19 cellular contexts compared by ENCODE assay signal in the genomic region with DNA sequence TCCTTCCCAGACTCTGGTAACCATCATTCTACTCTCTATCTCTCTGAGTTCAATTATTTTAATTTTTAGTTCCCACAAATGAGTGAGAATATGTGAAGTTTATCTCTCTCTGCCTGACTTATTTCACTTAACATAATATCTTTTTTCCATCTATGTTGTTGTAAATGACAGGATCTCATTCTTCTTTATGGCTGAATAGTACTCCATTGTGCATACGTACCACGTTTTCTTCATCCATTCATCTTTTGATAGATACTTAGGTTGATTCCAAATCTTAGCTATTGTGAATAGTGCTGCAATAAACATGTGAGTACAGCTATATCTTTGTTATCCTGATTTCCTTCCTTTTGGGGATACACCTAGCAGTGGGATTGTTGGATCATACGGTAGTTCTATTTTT. TPM values are rescaled to one million over a fixed set of nuclear protein-coding genes. Genes with fewer than 3 reads are reported as not detected.
DNase-seq lines count a peak whose midpoint lies in the region; ATAC-seq, FAIRE-seq and TF ChIP-seq lines count a peak whose summit lies in the region.
"Had no signal": no experiment of that assay in that cellular context is flagged by ENCODE, and none has a peak within 500 bp of the region (broad histone marks: within the 10 kb centered on the region; RNA-seq: fewer than 3 reads in every experiment).

No MANE protein-coding gene starts in this region.

- POLR2A ChIA-PET in activated CD4-positive, alpha-beta T cell treated with anti-CD3 and anti-CD28 coated beads for 36 hours (lab: Charles Lee), result no interaction called here

- no peaks in the 10 kb centered on the region for H3K27me3 ChIP-seq in ACC112 (ENCODE audit: insufficient read depth, low read length)
- no peaks in the 10 kb centered on the region for H3K27me3 ChIP-seq in astrocyte (ENCODE audit: insufficient read depth, low read length)

- no peak overlapping the region for H2AFZ ChIP-seq in ACC112 (ENCODE audit: low read length, unreplicated experiment)
- no peak overlapping the region for H2AFZ ChIP-seq in astrocyte (ENCODE audit: low read depth, low read length)
- H2AFZ ChIP-seq: GM23338 had no signal

- H3K4me1 Mint-ChIP-seq in astrocyte (ENCODE audit: low read depth, unreplicated experiment), result peaks cover 30% of the 10 kb centered on the region
- peaks cover 44% of the 10 kb centered on the region for H3K4me1 Mint-ChIP-seq in osteocyte (ENCODE audit: unreplicated experiment)
- H3K4me1 Mint-ChIP-seq in activated CD4-positive, alpha-beta T cell treated with anti-CD3 and anti-CD28 coated beads for 36 hours, result peaks cover 12% of the 10 kb centered on the region

- no peaks in the 10 kb centered on the region for H3K9me3 ChIP-seq in astrocyte (ENCODE audit: insufficient read depth, low read depth, low read length)
- H3K9me3 ChIP-seq: Caco-2 had no signal

- H3K4me3 Mint-ChIP-seq in astrocyte (ENCODE audit: unreplicated experiment) (no peak overlapping the region), osteocyte (ENCODE audit: unreplicated experiment) (no peak overlapping the region)
- H3K4me3 Mint-ChIP-seq in activated CD4-positive, alpha-beta T cell treated with anti-CD3 and anti-CD28 coated beads for 36 hours, result no peak overlapping the region
- H3K4me3 Mint-ChIP-seq: B cell; CD4-positive, CD25-positive, alpha-beta regulatory T cell; GM23338 had no signal

- H3K36me3 ChIP-seq in ACC112 (ENCODE audit: insufficient read depth, low read length) (no peaks in the 10 kb centered on the region), astrocyte (ENCODE audit: insufficient read depth, low read length) (no peaks in the 10 kb centered on the region)

- H3K4me1 ChIP-seq in ACC112 (ENCODE audit: control insufficient read depth, insufficient read depth, low read length, unreplicated experiment) (peaks cover 41% of the 10 kb centered on the region), astrocyte (ENCODE audit: insufficient read depth, low read length) (peaks cover 22% of the 10 kb centered on the region)

- no peak for ATAC-seq in HG03135 (IDR thresholded peaks at IDR 0.05; ENCODE audit: unreplicated experiment)
- no peak for ATAC-seq in activated CD4-positive, alpha-beta T cell treated with anti-CD3 and anti-CD28 coated beads for 36 hours
- ATAC-seq: GM23338, HepG2 had no signal

- H3K27ac ChIP-seq in ACC112 (ENCODE audit: low read depth, low read length), result peak overlapping the region; percentile 79
- H3K27ac ChIP-seq in astrocyte (ENCODE audit: low read depth, low read length), result peak overlapping the region; percentile 44

- peak overlapping the region; percentile 8 for H3K4me2 ChIP-seq in astrocyte (ENCODE audit: low read length)
- H3K4me2 ChIP-seq: GM23338 had no signal

- H3K27me3 Mint-ChIP-seq in astrocyte (ENCODE audit: low read depth, unreplicated experiment) (no peaks in the 10 kb centered on the region), osteocyte (ENCODE audit: unreplicated experiment) (no peaks in the 10 kb centered on the region)
- no peaks in the 10 kb centered on the region for H3K27me3 Mint-ChIP-seq in activated CD4-positive, alpha-beta T cell treated with anti-CD3 and anti-CD28 coated beads for 36 hours
- H3K27me3 Mint-ChIP-seq: B cell; CD4-positive, CD25-positive, alpha-beta regulatory T cell had no signal

- H3K9me3 Mint-ChIP-seq in astrocyte (ENCODE audit: unreplicated experiment) (no peaks in the 10 kb centered on the region), osteocyte (ENCODE audit: unreplicated experiment) (peaks cover 6% of the 10 kb centered on the region)
- H3K9me3 Mint-ChIP-seq in activated CD4-positive, alpha-beta T cell treated with anti-CD3 and anti-CD28 coated beads for 36 hours (ENCODE audit: low read depth), result peaks cover 5% of the 10 kb centered on the region
- H3K9me3 Mint-ChIP-seq: GM23338 had no signal

- H4K20me1 ChIP-seq in astrocyte (ENCODE audit: insufficient read depth, low read length), result no peaks in the 10 kb centered on the region

- peak; percentile 21 for FAIRE-seq in GM12892 (lab: Jason Lieb, UNC)
- no peak for FAIRE-seq in astrocyte (lab: Jason Lieb, UNC)
- FAIRE-seq: HepG2 had no signal

- intact Hi-C loops in activated CD4-positive, alpha-beta T cell treated with anti-CD3 and anti-CD28 coated beads for 36 hours (cut with DNase I, micrococcal nuclease), result no loop called here

- no peak for TF ChIP-seq CTCF in astrocyte (IDR thresholded peaks at IDR 0.05; ENCODE audit: insufficient read depth, low read depth, low read length)
- no peak for TF ChIP-seq CTCF in osteocyte (IDR thresholded peaks at IDR 0.05)

- CTCF ChIA-PET in activated CD4-positive, alpha-beta T cell treated with anti-CD3 and anti-CD28 coated beads for 36 hours (lab: Charles Lee), result interaction anchor here (1.1 kb wide), 1 partner anchor 13 kb away, joined by 3 read pairs; no protein-coding TSS in a partner anchor

- H3K36me3 Mint-ChIP-seq in astrocyte (ENCODE audit: low read depth, unreplicated experiment) (no peaks in the 10 kb centered on the region), osteocyte (ENCODE audit: unreplicated experiment) (no peaks in the 10 kb centered on the region)
- peaks cover 13% of the 10 kb centered on the region for H3K36me3 Mint-ChIP-seq in activated CD4-positive, alpha-beta T cell treated with anti-CD3 and anti-CD28 coated beads for 36 hours (ENCODE audit: low read depth)

- DNase-seq in GM12892 (ENCODE audit: insufficient read length), result no peak
- DNase-seq in astrocyte (ENCODE audit: low read depth), result no peak
- no peak for DNase-seq in osteocyte (ENCODE audit: extremely low spot score, unreplicated experiment)
- no peak for DNase-seq in mucosa of gallbladder (ENCODE audit: low spot score)
- DNase-seq in OCI-M1 (lab: John Stamatoyannopoulos, UW), result no peak
- DNase-seq in activated CD4-positive, alpha-beta T cell treated with anti-CD3 and anti-CD28 coated beads for 36 hours, result no peak
- DNase-seq: CD4-positive, CD25-positive, alpha-beta regulatory T cell; Karpas-422; NCI-H1105; NCI-H1694; NCI-H2227 treated with DMSO at 0.1 percent for 48 hours; NCI-H524; SHP77 had no signal

- TF ChIP-seq POLR2A in GM12892 (IDR thresholded peaks at IDR 0.05; ENCODE audit: low read depth, low read length), result no peak

- no peak overlapping the region for H3K4me3 ChIP-seq in ACC112 (ENCODE audit: low read depth, low read length)
- H3K4me3 ChIP-seq in astrocyte (ENCODE audit: insufficient read depth, low read depth, low read length), result no peak overlapping the region
- H3K4me3 ChIP-seq: GM23338 had no signal

- no peak overlapping the region for H3K9ac ChIP-seq in astrocyte (ENCODE audit: low read length)

- peak overlapping the region; percentile 85 for H3K27ac Mint-ChIP-seq in astrocyte (ENCODE audit: unreplicated experiment)
- H3K27ac Mint-ChIP-seq in osteocyte (ENCODE audit: unreplicated experiment), result peak overlapping the region; percentile 87
- no peak overlapping the region for H3K27ac Mint-ChIP-seq in activated CD4-positive, alpha-beta T cell treated with anti-CD3 and anti-CD28 coated beads for 36 hours
- H3K27ac Mint-ChIP-seq: B cell; CD4-positive, CD25-positive, alpha-beta regulatory T cell; GM23338 had no signal

- no peaks in the 10 kb centered on the region for H3K79me2 ChIP-seq in ACC112 (ENCODE audit: control insufficient read depth, insufficient read depth, low read length, unreplicated experiment)
- H3K79me2 ChIP-seq in astrocyte (ENCODE audit: insufficient read depth, low read length), result no peaks in the 10 kb centered on the region

RNA-seq across cellular contexts. Expression of gene RPA3, which starts 23.9 kb away (rescaled TPM):
- polyA plus RNA-seq in GM12892 (2012; ENCODE audit: missing spikeins), result 117 TPM
- total RNA-seq in astrocyte, result 14.6 and 17.7 TPM in 2 replicates
- total RNA-seq in osteocyte, result 14.8 and 16.5 TPM in 2 replicates
- total RNA-seq in mucosa of gallbladder, result 18.3 TPM
- 100 to 1,000 TPM; 109 to 181 TPM for total RNA-seq in activated CD4-positive, alpha-beta T cell treated with anti-CD3 and anti-CD28 coated beads for 36 hours

RNA-seq across cellular contexts. Expression of gene UMAD1, which starts 54.0 kb away (rescaled TPM):
- polyA plus RNA-seq in GM12892 (2012; ENCODE audit: missing spikeins), result 9.3 TPM
- total RNA-seq in astrocyte, result 9.3 TPM in 2 replicates
- total RNA-seq in osteocyte, result 9.8 and 10.9 TPM in 2 replicates
- total RNA-seq in mucosa of gallbladder, result 20.3 TPM
- total RNA-seq in activated CD4-positive, alpha-beta T cell treated with anti-CD3 and anti-CD28 coated beads for 36 hours, result 10 to 100 TPM; 13.1 to 14.5 TPM
